In genomic region chr3:57068437-57069089, GRCh38 we compare ENCODE assay signal across 8 cellular contexts. TPM values are rescaled to one million over a fixed set of nuclear protein-coding genes. Genes with fewer than 3 reads are reported as not detected.
DNase-seq lines count a peak whose midpoint lies in the region; ATAC-seq and TF ChIP-seq lines count a peak whose summit lies in the region.

No MANE protein-coding gene starts in this region.

- CTCF ChIA-PET in activated CD8-positive, alpha-beta T cell treated with anti-CD3 and anti-CD28 coated beads, Interleukin-2, amount 10 ng/mL, durations not matched to agents 7 days and 5 days (lab: Charles Lee), result no interaction called here

- H3K27me3 Mint-ChIP-seq in activated CD8-positive, alpha-beta T cell treated with anti-CD3 and anti-CD28 coated beads, Interleukin-2, amount 10 ng/mL, durations not matched to agents 7 days and 5 days (ENCODE audit: low read depth), result peaks cover 11% of the 10 kb centered on the region
- no peaks in the 10 kb centered on the region for H3K27me3 Mint-ChIP-seq in progenitor cell of endocrine pancreas

- peak; percentile 76 for DNase-seq in GM06990 (ENCODE audit: extremely low read depth, insufficient read length)
- DNase-seq in HPDE6-E6E7 (ENCODE audit: extremely low spot score), result peak; percentile 55
- DNase-seq in activated CD8-positive, alpha-beta T cell treated with anti-CD3 and anti-CD28 coated beads, Interleukin-2, amount 10 ng/mL, durations not matched to agents 7 days and 5 days, result peak; percentile 31
- peak; percentile 99 for DNase-seq in kidney tubule cell (ENCODE audit: low spot score)
- peak; percentile 77 for DNase-seq in tibial artery
- no peak for DNase-seq in progenitor cell of endocrine pancreas (ENCODE audit: low spot score, unreplicated experiment)
- no peak for DNase-seq in activated T-cell treated with anti-CD3 and anti-CD28 coated beads for 4 hours

- no peaks in the 10 kb centered on the region for H3K36me3 ChIP-seq in GM06990 (ENCODE audit: control insufficient read depth, insufficient read depth, low read length)
- no peaks in the 10 kb centered on the region for H3K36me3 ChIP-seq in tibial artery

- no peak overlapping the region for H3K4me3 Mint-ChIP-seq in activated CD8-positive, alpha-beta T cell treated with anti-CD3 and anti-CD28 coated beads, Interleukin-2, amount 10 ng/mL, durations not matched to agents 7 days and 5 days
- no peak overlapping the region for H3K4me3 Mint-ChIP-seq in progenitor cell of endocrine pancreas (ENCODE audit: low read depth)

- peaks cover 0 to 10% (median 3%) of the 10 kb centered on the region in 4 donors for H3K4me1 ChIP-seq in tibial artery

- TF ChIP-seq CTCF in GM06990 (IDR thresholded peaks at IDR 0.05; ENCODE audit: insufficient read depth, low read length, poor library complexity, severe bottlenecking) (no peak), tibial artery (IDR thresholded peaks at IDR 0.05) (no peak), progenitor cell of endocrine pancreas (IDR thresholded peaks at IDR 0.05; ENCODE audit: unreplicated experiment) (no peak)

- H3K27ac Mint-ChIP-seq in activated CD8-positive, alpha-beta T cell treated with anti-CD3 and anti-CD28 coated beads, Interleukin-2, amount 10 ng/mL, durations not matched to agents 7 days and 5 days, result no peak overlapping the region
- no peak overlapping the region for H3K27ac Mint-ChIP-seq in progenitor cell of endocrine pancreas

- POLR2A ChIA-PET in activated CD8-positive, alpha-beta T cell treated with anti-CD3 and anti-CD28 coated beads, Interleukin-2, amount 10 ng/mL, durations not matched to agents 7 days and 5 days (lab: Charles Lee), result interaction anchor here (0.5 kb wide), 1 partner anchor 44 kb away, joined by 3 read pairs; no protein-coding TSS in a partner anchor

- no peaks in the 10 kb centered on the region for H3K9me3 ChIP-seq in tibial artery

- H3K4me1 Mint-ChIP-seq in activated CD8-positive, alpha-beta T cell treated with anti-CD3 and anti-CD28 coated beads, Interleukin-2, amount 10 ng/mL, durations not matched to agents 7 days and 5 days (ENCODE audit: low read depth), result peaks cover 11% of the 10 kb centered on the region
- no peaks in the 10 kb centered on the region for H3K4me1 Mint-ChIP-seq in progenitor cell of endocrine pancreas (ENCODE audit: low read depth)

- H3K4me3 ChIP-seq in GM06990 (replicated peaks; ENCODE audit: low read depth, low read length) (no peak overlapping the region), tibial artery (no peak overlapping the region)

- H3K9me3 Mint-ChIP-seq in activated CD8-positive, alpha-beta T cell treated with anti-CD3 and anti-CD28 coated beads, Interleukin-2, amount 10 ng/mL, durations not matched to agents 7 days and 5 days (ENCODE audit: insufficient read depth), result no peaks in the 10 kb centered on the region
- peaks cover 3% of the 10 kb centered on the region for H3K9me3 Mint-ChIP-seq in progenitor cell of endocrine pancreas (ENCODE audit: low read depth)

- no peak overlapping the region for H3K27ac ChIP-seq in tibial artery

- intact Hi-C loops in tibial artery (cut with DNase I; ENCODE audit: low total_unique reads), result no loop called here

- peak; percentile 99 for ATAC-seq in GM21576 (IDR thresholded peaks at IDR 0.05; ENCODE audit: unreplicated experiment)
- peak; percentile 63 for ATAC-seq in activated CD8-positive, alpha-beta T cell treated with anti-CD3 and anti-CD28 coated beads, Interleukin-2, amount 10 ng/mL, durations not matched to agents 7 days and 5 days

- no peaks in the 10 kb centered on the region for H3K36me3 Mint-ChIP-seq in activated CD8-positive, alpha-beta T cell treated with anti-CD3 and anti-CD28 coated beads, Interleukin-2, amount 10 ng/mL, durations not matched to agents 7 days and 5 days (ENCODE audit: low read depth)
- peaks cover 2% of the 10 kb centered on the region for H3K36me3 Mint-ChIP-seq in progenitor cell of endocrine pancreas (ENCODE audit: insufficient read depth)

- H3K27me3 ChIP-seq in GM06990 (replicated peaks; ENCODE audit: control insufficient read depth, insufficient read depth, low read length) (no peaks in the 10 kb centered on the region), tibial artery (no peaks in the 10 kb centered on the region)

RNA-seq across cellular contexts. Expression of gene SPATA12, which starts 8.1 kb away (rescaled TPM):
- not detected for total RNA-seq in activated CD8-positive, alpha-beta T cell treated with anti-CD3 and anti-CD28 coated beads, Interleukin-2, amount 10 ng/mL, durations not matched to agents 7 days and 5 days
- 0.14 and 0.16 TPM in 2 replicates for total RNA-seq in progenitor cell of endocrine pancreas

Comparison
In these comparisons a context has a peak if more than half of its experiments do, and no peak if none do; other contexts are left out.
1. DNase-seq: peak in GM06990 (single experiment), HPDE6-E6E7 (single experiment), activated CD8-positive, alpha-beta T cell treated with anti-CD3 and anti-CD28 coated beads, Interleukin-2, amount 10 ng/mL, durations not matched to agents 7 days and 5 days (single experiment), kidney tubule cell (single experiment) and tibial artery (2 of 2); none in progenitor cell of endocrine pancreas (single experiment) and activated T-cell treated with anti-CD3 and anti-CD28 coated beads for 4 hours (single experiment).